In genomic region chr22:47189056-47189916, GRCh38 we compare ENCODE assay signal across 22 cellular contexts.
A peak's percentile ranks its signal among the peaks of the same experiment; 100 is the strongest.
DNase-seq lines count a peak whose midpoint lies in the region; ATAC-seq, FAIRE-seq and TF ChIP-seq lines count a peak whose summit lies in the region.
"Had no signal": no experiment of that assay in that cellular context is flagged by ENCODE, and none has a peak within 500 bp of the region (broad histone marks: within the 10 kb centered on the region; RNA-seq: fewer than 3 reads in every experiment).

No MANE protein-coding gene starts in this region.

- H3K36me3 ChIP-seq in left ventricle myocardium inferior (no peaks in the 10 kb centered on the region), kidney (ENCODE audit: control insufficient read depth in 1 of 2, insufficient read depth in 2 of 2, low read length in 2 of 2) (no peaks in the 10 kb centered on the region), ovary (no peaks in the 10 kb centered on the region)
- H3K36me3 ChIP-seq: breast epithelium, HAP-1 had no signal

- H3K36me3 Mint-ChIP-seq in activated CD4-positive, alpha-beta T cell treated with anti-CD3 and anti-CD28 coated beads, Interleukin-2, amount 10 ng/mL, durations not matched to agents 24 days and 14 days (ENCODE audit: low read depth) = no peaks in the 10 kb centered on the region
- no peaks in the 10 kb centered on the region for H3K36me3 Mint-ChIP-seq in nephron progenitor cell (ENCODE audit: low read depth)
- H3K36me3 Mint-ChIP-seq: activated CD8-positive, alpha-beta memory T cell treated with anti-CD3 and anti-CD28 coated beads, Interleukin-2, amount 10 ng/mL, durations not matched to agents 7 days and 5 days; T-cell had no signal

- DNase-seq in cardiac septum (ENCODE audit: low spot score) = peak; percentile 50
- no peak for DNase-seq in left ventricle myocardium inferior
- peak; percentile 59 for DNase-seq in kidney
- peak in 4 of 5 donors; percentile 4 to 25 (median 8) for DNase-seq in ovary
- DNase-seq in activated CD4-positive, alpha-beta T cell treated with anti-CD3 and anti-CD28 coated beads, Interleukin-2, amount 10 ng/mL, durations not matched to agents 24 days and 14 days = no peak
- DNase-seq in nephron progenitor cell = no peak
- DNase-seq: activated CD4-positive, alpha-beta T cell treated with anti-CD3 and anti-CD28 coated beads, Interleukin-2, amount 10 ng/mL, durations not matched to agents 7 days and 5 days; activated CD8-positive, alpha-beta memory T cell treated with anti-CD3 and anti-CD28 coated beads, Interleukin-2, amount 10 ng/mL, durations not matched to agents 7 days and 5 days; amniotic stem cell; glutamatergic neuron; NK-92 treated with Interleukin-12 subunit alpha and Interleukin-12 subunit beta, amount 100 ng/mL, for 24 hours; retina; SIG-M5; stimulated activated CD4-positive, alpha-beta T cell treated with anti-CD3 and anti-CD28 coated beads, Interleukin-12 subunit alpha, Interleukin-12 subunit beta, amount 100 ng/mL, for 4 hours had no signal

- no peak overlapping the region for H3K27ac ChIP-seq in left ventricle myocardium inferior (replicated peaks)
- no peak overlapping the region for H3K27ac ChIP-seq in kidney (ENCODE audit: low read depth in 2 of 2, low read length in 2 of 2)
- H3K27ac ChIP-seq in ovary = no peak overlapping the region
- H3K27ac ChIP-seq: breast epithelium had no signal

- no peaks in the 10 kb centered on the region for H3K9me3 Mint-ChIP-seq in activated CD4-positive, alpha-beta T cell treated with anti-CD3 and anti-CD28 coated beads, Interleukin-2, amount 10 ng/mL, durations not matched to agents 24 days and 14 days
- peaks cover 59% of the 10 kb centered on the region for H3K9me3 Mint-ChIP-seq in nephron progenitor cell

- H3K27me3 ChIP-seq in left ventricle myocardium inferior (ENCODE audit: low read depth) (no peaks in the 10 kb centered on the region), ovary (no peaks in the 10 kb centered on the region)
- H3K27me3 ChIP-seq: breast epithelium had no signal

- no peaks in the 10 kb centered on the region for H3K4me1 ChIP-seq in left ventricle myocardium inferior
- peaks cover 0 to 6% of the 10 kb centered on the region in 2 donors for H3K4me1 ChIP-seq in kidney (ENCODE audit: control insufficient read depth in 1 of 2, insufficient read depth in 1 of 2, low read depth in 1 of 2, low read length in 2 of 2)
- H3K4me1 ChIP-seq in ovary (ENCODE audit: insufficient read depth) = peaks cover 2% of the 10 kb centered on the region
- H3K4me1 ChIP-seq: breast epithelium, HAP-1 had no signal

- H3K4me1 Mint-ChIP-seq in activated CD4-positive, alpha-beta T cell treated with anti-CD3 and anti-CD28 coated beads, Interleukin-2, amount 10 ng/mL, durations not matched to agents 24 days and 14 days = no peaks in the 10 kb centered on the region
- no peaks in the 10 kb centered on the region for H3K4me1 Mint-ChIP-seq in nephron progenitor cell
- H3K4me1 Mint-ChIP-seq: activated CD4-positive, alpha-beta T cell treated with anti-CD3 and anti-CD28 coated beads, Interleukin-2, amount 10 ng/mL, durations not matched to agents 7 days and 5 days; activated CD8-positive, alpha-beta memory T cell treated with anti-CD3 and anti-CD28 coated beads, Interleukin-2, amount 10 ng/mL, durations not matched to agents 7 days and 5 days; T-cell had no signal

- H3K9me3 ChIP-seq in left ventricle myocardium inferior (replicated peaks) (peaks cover 26% of the 10 kb centered on the region), kidney (ENCODE audit: control insufficient read depth in 1 of 2, low read length in 2 of 2) (peaks cover 0 to 4% of the 10 kb centered on the region in 2 donors), ovary (no peaks in the 10 kb centered on the region)
- H3K9me3 ChIP-seq: HAP-1 had no signal

- TF ChIP-seq EP300 in ovary (IDR thresholded peaks at IDR 0.05) = no peak

- no peak overlapping the region for H3K4me3 ChIP-seq in left ventricle myocardium inferior
- H3K4me3 ChIP-seq in kidney (ENCODE audit: low read length in 2 of 2) = no peak overlapping the region
- H3K4me3 ChIP-seq in ovary = no peak overlapping the region
- H3K4me3 ChIP-seq: breast epithelium, HAP-1 had no signal

- no peak for TF ChIP-seq CTCF in left ventricle myocardium inferior (IDR thresholded peaks at IDR 0.05; ENCODE audit: borderline replicate concordance)
- no peak for TF ChIP-seq CTCF in kidney (IDR thresholded peaks at IDR 0.05; ENCODE audit: borderline replicate concordance, extremely low read depth, insufficient read depth)
- no peak for TF ChIP-seq CTCF in ovary (IDR thresholded peaks at IDR 0.05)
- TF ChIP-seq CTCF in nephron progenitor cell (IDR thresholded peaks at IDR 0.05) = no peak

- no peaks in the 10 kb centered on the region for H3K27me3 Mint-ChIP-seq in activated CD4-positive, alpha-beta T cell treated with anti-CD3 and anti-CD28 coated beads, Interleukin-2, amount 10 ng/mL, durations not matched to agents 24 days and 14 days
- peaks cover 9% of the 10 kb centered on the region for H3K27me3 Mint-ChIP-seq in nephron progenitor cell (ENCODE audit: low read depth, poor library complexity)
- H3K27me3 Mint-ChIP-seq: stimulated activated naive CD8-positive, alpha-beta T cell treated with anti-CD3 and anti-CD28 coated beads, Interleukin-15, Interleukin-2, amounts not matched to agents 100 ng/mL and 50 ng/mL, for 24 hours; T-cell had no signal

- H3K27ac Mint-ChIP-seq in activated CD4-positive, alpha-beta T cell treated with anti-CD3 and anti-CD28 coated beads, Interleukin-2, amount 10 ng/mL, durations not matched to agents 24 days and 14 days = no peak overlapping the region
- H3K27ac Mint-ChIP-seq in nephron progenitor cell = no peak overlapping the region
- H3K27ac Mint-ChIP-seq: activated CD4-positive, alpha-beta T cell treated with anti-CD3 and anti-CD28 coated beads, Interleukin-2, amount 10 ng/mL, durations not matched to agents 7 days and 5 days; activated CD8-positive, alpha-beta memory T cell treated with anti-CD3 and anti-CD28 coated beads, Interleukin-2, amount 10 ng/mL, durations not matched to agents 7 days and 5 days; dendritic cell treated with granulocyte-macrophage colony-stimulating factor and Interleukin-4, amounts not matched to agents 40 ng/mL and 50 ng/mL, for 4 days; stimulated activated naive CD8-positive, alpha-beta T cell treated with anti-CD3 and anti-CD28 coated beads, Interleukin-15, Interleukin-2, amounts not matched to agents 100 ng/mL and 50 ng/mL, for 24 hours; T-cell had no signal

- intact Hi-C loops in cardiac septum (cut with DNase I) (no loop called here), left ventricle myocardium inferior (cut with micrococcal nuclease) (no loop called here), kidney (cut with DNase I) (no loop called here), ovary (cut with DNase I) (no loop called here)
- intact Hi-C loops in activated CD4-positive, alpha-beta T cell treated with anti-CD3 and anti-CD28 coated beads, Interleukin-2, amount 10 ng/mL, durations not matched to agents 24 days and 14 days (cut with micrococcal nuclease) = no loop called here

- no peak for TF ChIP-seq POLR2A in ovary (IDR thresholded peaks at IDR 0.05)

- no peak overlapping the region for H3K9ac ChIP-seq in kidney (ENCODE audit: low read length in 2 of 2)

- 87 to 91% (median 90%) methylated on average over 31 to 35 of the region's 35 CpGs for WGBS in ovary, 3 donors

- H3K4me3 Mint-ChIP-seq in activated CD4-positive, alpha-beta T cell treated with anti-CD3 and anti-CD28 coated beads, Interleukin-2, amount 10 ng/mL, durations not matched to agents 24 days and 14 days = no peak overlapping the region
- no peak overlapping the region for H3K4me3 Mint-ChIP-seq in nephron progenitor cell
- H3K4me3 Mint-ChIP-seq: activated CD4-positive, alpha-beta T cell treated with anti-CD3 and anti-CD28 coated beads, Interleukin-2, amount 10 ng/mL, durations not matched to agents 7 days and 5 days; activated CD8-positive, alpha-beta memory T cell treated with anti-CD3 and anti-CD28 coated beads, Interleukin-2, amount 10 ng/mL, durations not matched to agents 7 days and 5 days; dendritic cell treated with granulocyte-macrophage colony-stimulating factor and Interleukin-4, amounts not matched to agents 40 ng/mL and 50 ng/mL, for 4 days; stimulated activated naive CD8-positive, alpha-beta T cell treated with anti-CD3 and anti-CD28 coated beads, Interleukin-15, Interleukin-2, amounts not matched to agents 100 ng/mL and 50 ng/mL, for 24 hours; T-cell had no signal

- ATAC-seq in HG03469 (IDR thresholded peaks at IDR 0.05; ENCODE audit: unreplicated experiment) = no peak
- ATAC-seq: activated CD8-positive, alpha-beta memory T cell treated with anti-CD3 and anti-CD28 coated beads, Interleukin-2, amount 10 ng/mL, durations not matched to agents 7 days and 5 days; T-cell had no signal

- no peak for FAIRE-seq in kidney (lab: Jason Lieb, UNC)
- FAIRE-seq: endothelial cell of umbilical vein, TTC549 had no signal

Comparison
In these comparisons a context has a peak if more than half of its experiments do, and no peak if none do; other contexts are left out.
1. DNase-seq: peak in cardiac septum (single experiment), kidney (single experiment) and ovary (4 of 5); none in left ventricle myocardium inferior (single experiment), activated CD4-positive, alpha-beta T cell treated with anti-CD3 and anti-CD28 coated beads, Interleukin-2, amount 10 ng/mL, durations not matched to agents 24 days and 14 days (single experiment) and nephron progenitor cell (single experiment).